Comparison of ENCODE assay signal across 15 cellular contexts in the genomic region with DNA sequence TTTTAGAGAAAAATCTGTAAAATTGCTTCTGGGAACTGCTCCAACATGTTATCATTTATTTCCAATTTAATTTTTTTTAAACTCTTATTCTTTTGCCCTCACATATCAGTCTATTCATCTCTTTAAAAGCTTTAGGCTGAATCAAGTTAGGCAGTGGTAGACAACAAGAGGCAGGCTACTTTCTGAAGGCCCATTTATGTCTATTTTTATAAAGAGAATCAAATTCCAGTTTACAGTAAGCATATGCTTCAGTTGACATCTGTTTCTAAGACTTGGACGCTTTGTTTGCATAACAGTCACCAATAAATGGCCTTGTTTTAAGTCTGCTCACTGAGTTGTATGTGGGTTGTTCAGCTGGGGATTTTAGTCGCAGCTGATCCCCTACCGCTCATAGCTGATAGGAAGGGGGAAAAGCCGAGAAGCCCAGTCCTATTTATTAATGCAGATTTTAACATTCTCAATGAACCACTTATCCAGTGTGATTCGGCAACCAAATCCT.
DNase-seq lines count a peak whose midpoint lies in the region; ATAC-seq and TF ChIP-seq lines count a peak whose summit lies in the region.
"Had no signal": no experiment of that assay in that cellular context is flagged by ENCODE, and none has a peak within 500 bp of the region (broad histone marks: within the 10 kb centered on the region; RNA-seq: fewer than 3 reads in every experiment).

No MANE protein-coding gene starts in this region.

- no peaks in the 10 kb centered on the region for H3K36me3 ChIP-seq in smooth muscle cell (ENCODE audit: low read depth)
- H3K36me3 ChIP-seq: adrenal gland, neutrophil, suprapubic skin had no signal

- no peak for ATAC-seq in HG02623 (IDR thresholded peaks at IDR 0.05; ENCODE audit: unreplicated experiment)
- ATAC-seq: activated CD4-positive, alpha-beta T cell treated with anti-CD3 and anti-CD28 coated beads for 36 hours; esophagus mucosa had no signal

- WGBS in smooth muscle cell (ENCODE audit: low lambda C conversion rate) = 19% methylated on average over 5 of the region's 5 CpGs

- no peak overlapping the region for H3K27ac ChIP-seq in smooth muscle cell (ENCODE audit: low read depth)
- H3K27ac ChIP-seq: adrenal gland, neutrophil, suprapubic skin had no signal

- no peak overlapping the region for H3K9ac ChIP-seq in smooth muscle cell (ENCODE audit: low read depth)

- H3K9me3 ChIP-seq in smooth muscle cell (replicated peaks; ENCODE audit: low read depth) = no peaks in the 10 kb centered on the region
- H3K9me3 ChIP-seq: adrenal gland, neutrophil, suprapubic skin had no signal

- peaks cover 11% of the 10 kb centered on the region for H3K27me3 ChIP-seq in smooth muscle cell (ENCODE audit: low read depth)
- H3K27me3 ChIP-seq: adrenal gland, neutrophil, suprapubic skin had no signal

- H3K4me2 ChIP-seq in smooth muscle cell = peak overlapping the region; percentile 28

- DNase-seq in NCI-H2196 (lab: John Stamatoyannopoulos, UW; ENCODE audit: unreplicated experiment) = peak; percentile 19
- DNase-seq in NCI-H2196 treated with DMSO at 0.1 percent for 48 hours (lab: John Stamatoyannopoulos, UW; ENCODE audit: unreplicated experiment) = no peak
- DNase-seq in NCI-H2227 treated with DMSO at 0.1 percent for 48 hours (lab: John Stamatoyannopoulos, UW) = peak; percentile 57
- peak; percentile 1 for DNase-seq in choroid plexus epithelial cell (ENCODE audit: low read depth)
- DNase-seq in smooth muscle cell (lab: John Stamatoyannopoulos, UW; ENCODE audit: unreplicated experiment) = no peak
- DNase-seq in stimulated activated CD4-positive, alpha-beta T cell treated with anti-CD3 and anti-CD28 coated beads, Interleukin-12 subunit alpha, Interleukin-12 subunit beta, amount 100 ng/mL, for 4 hours = no peak
- no peak for DNase-seq in SW480 (ENCODE audit: low spot score)
- DNase-seq: activated CD4-positive, alpha-beta T cell treated with anti-CD3 and anti-CD28 coated beads for 36 hours; activated T-cell treated with anti-CD3 and anti-CD28 coated beads, Interleukin-2, amount 50 U/mL, for 1 hour; adrenal gland; T-helper 2 cell had no signal

- no peaks in the 10 kb centered on the region for H3K79me2 ChIP-seq in smooth muscle cell (ENCODE audit: low read depth)

- no peaks in the 10 kb centered on the region for H4K20me1 ChIP-seq in smooth muscle cell (ENCODE audit: low read depth)

- no peak overlapping the region for H2AFZ ChIP-seq in smooth muscle cell (ENCODE audit: low read depth)

- peaks cover 29% of the 10 kb centered on the region for H3K4me1 ChIP-seq in smooth muscle cell (ENCODE audit: low read depth)
- H3K4me1 ChIP-seq: adrenal gland, suprapubic skin had no signal

- H3F3A ChIP-seq in smooth muscle cell (ENCODE audit: low read depth) = no peaks in the 10 kb centered on the region

- TF ChIP-seq CTCF in choroid plexus epithelial cell (conservative IDR thresholded peaks at IDR 0.05; ENCODE audit: low read depth, low read length) = no peak
- no peak for TF ChIP-seq CTCF in smooth muscle cell (IDR thresholded peaks at IDR 0.05; ENCODE audit: borderline replicate concordance, insufficient read depth, poor library complexity, severe bottlenecking)

- no peak overlapping the region for H3K4me3 ChIP-seq in choroid plexus epithelial cell (ENCODE audit: low read depth, low read length)
- H3K4me3 ChIP-seq in smooth muscle cell = no peak overlapping the region
- H3K4me3 ChIP-seq: adrenal gland, suprapubic skin had no signal

Comparison
In these comparisons a context has a peak if more than half of its experiments do, and no peak if none do; other contexts are left out.
1. DNase-seq: peak in NCI-H2196 (single experiment), NCI-H2227 treated with DMSO at 0.1 percent for 48 hours (single experiment) and choroid plexus epithelial cell (single experiment); none in NCI-H2196 treated with DMSO at 0.1 percent for 48 hours (single experiment), smooth muscle cell (single experiment), stimulated activated CD4-positive, alpha-beta T cell treated with anti-CD3 and anti-CD28 coated beads, Interleukin-12 subunit alpha, Interleukin-12 subunit beta, amount 100 ng/mL, for 4 hours (single experiment) and SW480 (single experiment).